12 cellular contexts compared by ENCODE assay signal in the genomic region with DNA sequence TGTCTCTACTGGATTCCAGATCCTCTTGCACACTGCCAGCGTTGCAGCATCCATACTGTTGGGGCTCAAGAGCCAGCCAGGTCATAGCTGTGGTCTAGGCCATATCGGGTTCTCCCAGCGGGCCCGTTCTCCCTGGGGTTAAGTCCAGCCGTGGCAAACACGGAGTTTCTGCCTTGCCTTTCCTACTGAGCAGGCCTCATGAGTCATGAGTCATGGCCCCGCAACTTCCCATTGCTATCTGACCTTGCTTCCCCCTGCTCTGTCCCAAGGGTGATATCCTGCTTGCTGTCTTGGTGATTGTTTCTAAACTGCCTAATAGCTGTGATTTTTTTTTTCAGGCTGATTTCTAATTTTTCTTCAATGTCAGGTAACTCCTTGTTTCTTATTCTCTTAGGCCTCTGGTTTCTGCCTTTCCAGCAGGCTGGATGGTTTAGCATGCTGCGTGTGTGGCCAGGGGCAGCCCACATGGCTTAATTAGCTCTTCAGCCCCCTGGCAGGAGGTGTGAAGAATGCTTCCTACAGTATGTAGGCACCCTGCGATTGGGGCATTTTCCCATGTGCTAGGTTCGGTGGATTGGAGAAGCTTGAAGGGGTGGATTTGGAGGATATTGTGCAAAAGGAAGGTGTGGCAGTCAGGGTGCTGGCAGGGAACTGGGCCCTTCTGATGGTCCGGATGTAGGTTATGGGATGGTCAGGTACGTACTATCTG. TPM values are rescaled to one million over a fixed set of nuclear protein-coding genes. Genes with fewer than 3 reads are reported as not detected.
DNase-seq lines count a peak whose midpoint lies in the region; ATAC-seq and TF ChIP-seq lines count a peak whose summit lies in the region.
"Had no signal": no experiment of that assay in that cellular context is flagged by ENCODE, and none has a peak within 500 bp of the region (broad histone marks: within the 10 kb centered on the region; RNA-seq: fewer than 3 reads in every experiment).

No MANE protein-coding gene starts in this region.

- H3K9me3 ChIP-seq in BLaER1 = 0 out of 2 replicates have a peak, but pooled peaks cover 2% of the 10 kb centered on the region
- H3K9me3 ChIP-seq in colonic mucosa = no peaks in the 10 kb centered on the region

- peak overlapping the region; percentile 55 for H3K4me3 ChIP-seq in BLaER1
- no peak overlapping the region for H3K4me3 ChIP-seq in fibroblast of pulmonary artery (replicated peaks; ENCODE audit: low read depth, low read length)
- H3K4me3 ChIP-seq in colonic mucosa = no peak overlapping the region

- peaks cover 19% of the 10 kb centered on the region for H4K20me1 ChIP-seq in BLaER1

- H3K4me1 ChIP-seq in BLaER1 (peaks cover 73% of the 10 kb centered on the region), colonic mucosa (no peaks in the 10 kb centered on the region)

- peaks cover 57% of the 10 kb centered on the region for H3K36me3 Mint-ChIP-seq in osteocyte (ENCODE audit: unreplicated experiment)
- H3K36me3 Mint-ChIP-seq in activated naive CD8-positive, alpha-beta T cell treated with anti-CD3 and anti-CD28 coated beads, Interleukin-2, amount 50 U/mL, for 24 hours (ENCODE audit: low read depth) = no peaks in the 10 kb centered on the region
- H3K36me3 Mint-ChIP-seq: CD8-positive, alpha-beta T cell had no signal

- H3K27ac Mint-ChIP-seq in osteocyte (ENCODE audit: unreplicated experiment) = peak overlapping the region; percentile 65
- no peak overlapping the region for H3K27ac Mint-ChIP-seq in activated naive CD8-positive, alpha-beta T cell treated with anti-CD3 and anti-CD28 coated beads, Interleukin-2, amount 50 U/mL, for 24 hours
- H3K27ac Mint-ChIP-seq: CD8-positive, alpha-beta T cell had no signal

- H3K27ac ChIP-seq in BLaER1 = peak overlapping the region; percentile 78
- H3K27ac ChIP-seq in colonic mucosa = no peak overlapping the region

- H3K4me1 Mint-ChIP-seq in osteocyte (ENCODE audit: unreplicated experiment) = peaks cover 57% of the 10 kb centered on the region
- H3K4me1 Mint-ChIP-seq in activated naive CD8-positive, alpha-beta T cell treated with anti-CD3 and anti-CD28 coated beads, Interleukin-2, amount 50 U/mL, for 24 hours = peaks cover 14% of the 10 kb centered on the region

- H3K9ac ChIP-seq in BLaER1 (peak overlapping the region; percentile 52), colonic mucosa (ENCODE audit: low read depth in 2 of 2, low read length in 2 of 2) (no peak overlapping the region)

- H3K4me2 ChIP-seq in BLaER1 = peak overlapping the region; percentile 95

- 0 out of 2 replicates have a peak, but pooled peaks cover 10% of the 10 kb centered on the region for H3K27me3 ChIP-seq in BLaER1
- no peaks in the 10 kb centered on the region for H3K27me3 ChIP-seq in colonic mucosa

- H3K4me3 Mint-ChIP-seq in osteocyte (ENCODE audit: unreplicated experiment) = no peak overlapping the region
- no peak overlapping the region for H3K4me3 Mint-ChIP-seq in activated naive CD8-positive, alpha-beta T cell treated with anti-CD3 and anti-CD28 coated beads, Interleukin-2, amount 50 U/mL, for 24 hours
- H3K4me3 Mint-ChIP-seq: CD8-positive, alpha-beta T cell had no signal

- TF ChIP-seq CTCF in fibroblast of pulmonary artery (IDR thresholded peaks at IDR 0.05; ENCODE audit: low read length, missing control alignments) = no peak
- TF ChIP-seq CTCF in osteocyte (IDR thresholded peaks at IDR 0.05) = no peak
- no peak for TF ChIP-seq CTCF in colonic mucosa (IDR thresholded peaks at IDR 0.05)

- H3K9me3 Mint-ChIP-seq in osteocyte (ENCODE audit: unreplicated experiment) = no peaks in the 10 kb centered on the region
- H3K9me3 Mint-ChIP-seq in activated naive CD8-positive, alpha-beta T cell treated with anti-CD3 and anti-CD28 coated beads, Interleukin-2, amount 50 U/mL, for 24 hours = no peaks in the 10 kb centered on the region
- H3K9me3 Mint-ChIP-seq: CD8-positive, alpha-beta T cell had no signal

- H3K36me3 ChIP-seq in BLaER1 (no peaks in the 10 kb centered on the region), colonic mucosa (no peaks in the 10 kb centered on the region)

- peak; percentile 91 for DNase-seq in OCI-M1 (lab: John Stamatoyannopoulos, UW)
- peak; percentile 79 for DNase-seq in fibroblast of pulmonary artery (ENCODE audit: low read depth)
- no peak for DNase-seq in osteocyte (ENCODE audit: extremely low spot score, unreplicated experiment)
- DNase-seq in NCI-H2081 (lab: John Stamatoyannopoulos, UW) = no peak
- DNase-seq in NCI-H146 treated with DMSO at 0.1 percent for 48 hours (lab: John Stamatoyannopoulos, UW; ENCODE audit: unreplicated experiment) = no peak
- no peak for DNase-seq in colonic mucosa
- no peak for DNase-seq in activated naive CD8-positive, alpha-beta T cell treated with anti-CD3 and anti-CD28 coated beads, Interleukin-2, amount 50 U/mL, for 24 hours
- DNase-seq: activated CD4-positive, alpha-beta T cell treated with anti-CD3 and anti-CD28 coated beads, Interleukin-2, amount 50 U/mL, for 1 hour; CD8-positive, alpha-beta T cell; NCI-H187 treated with DMSO at 0.1 percent for 48 hours; stimulated activated CD4-positive, alpha-beta T cell treated with anti-CD3 and anti-CD28 coated beads, Interleukin-15, amount 100 ng/mL, for 24 hours had no signal

- ATAC-seq in activated naive CD8-positive, alpha-beta T cell treated with anti-CD3 and anti-CD28 coated beads, Interleukin-2, amount 50 U/mL, for 24 hours = no peak
- ATAC-seq: CD8-positive, alpha-beta T cell had no signal

- intact Hi-C loops in colonic mucosa (cut with DNase I) = no loop called here

- H3K27me3 Mint-ChIP-seq in osteocyte (ENCODE audit: unreplicated experiment) = no peaks in the 10 kb centered on the region
- peaks cover 7% of the 10 kb centered on the region for H3K27me3 Mint-ChIP-seq in activated naive CD8-positive, alpha-beta T cell treated with anti-CD3 and anti-CD28 coated beads, Interleukin-2, amount 50 U/mL, for 24 hours

RNA-seq across cellular contexts. Expression of a gene that starts 18.7 kb away (rescaled TPM):
- total RNA-seq in osteocyte (294 and 304 TPM in 2 replicates), colonic mucosa (10 to 100 TPM in 1 of 2 donors, 1 to 10 TPM in 1; 7.9 to 17.5 TPM)

Comparison
In these comparisons a context has a peak if more than half of its experiments do, and no peak if none do; other contexts are left out.
1. DNase-seq: peak in OCI-M1 (single experiment) and fibroblast of pulmonary artery (single experiment); none in osteocyte (single experiment), NCI-H2081 (0 of 2), NCI-H146 treated with DMSO at 0.1 percent for 48 hours (single experiment), colonic mucosa (single experiment) and activated naive CD8-positive, alpha-beta T cell treated with anti-CD3 and anti-CD28 coated beads, Interleukin-2, amount 50 U/mL, for 24 hours (single experiment).
2. RNA of a gene that starts 18.7 kb away (total RNA-seq): 294 to 304 TPM in osteocyte; 7.9 to 17.5 TPM in colonic mucosa; every median in the first group is over 10 times any median in the second.